1 cellular context compared by ENCODE assay signal in the genomic region with DNA sequence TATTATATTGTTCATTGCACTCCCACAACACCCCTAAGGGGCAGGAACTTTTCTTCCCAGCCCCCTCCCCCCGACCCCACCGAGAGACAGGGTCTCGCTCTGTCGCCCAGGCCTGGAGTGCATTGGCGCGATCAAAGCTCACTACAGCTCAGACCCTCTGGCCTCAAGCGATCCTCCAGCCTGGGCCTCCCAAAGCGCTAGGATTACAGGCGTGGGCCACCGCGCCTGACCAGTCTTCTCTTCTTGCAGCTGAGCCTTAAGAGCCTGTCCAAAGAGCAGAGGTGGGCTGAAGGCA.
TF ChIP-seq lines count a peak whose summit lies in the region.

No MANE protein-coding gene starts in this region.

TF ChIP-seq in GM12878, 131 proteins besides CTCF, POLR2A, EP300 and RAD21:
- no peak for TF ChIP-seq NFXL1 (IDR thresholded peaks at IDR 0.05; ENCODE audit: borderline replicate concordance)
- no peak for TF ChIP-seq MEF2B (IDR thresholded peaks at IDR 0.05; ENCODE audit: partially characterized antibody, poor library complexity, severe bottlenecking)
- TF ChIP-seq RELB (IDR thresholded peaks at IDR 0.05; ENCODE audit: low read depth): no peak
